ENCODE assay signal across 7 cellular contexts in genomic region chr4:183905081-183905592, GRCh38. TPM values are rescaled to one million over a fixed set of nuclear protein-coding genes. Genes with fewer than 3 reads are reported as not detected.
DNase-seq lines count a peak whose midpoint lies in the region; ATAC-seq, FAIRE-seq and TF ChIP-seq lines count a peak whose summit lies in the region.

A gene with protein sequence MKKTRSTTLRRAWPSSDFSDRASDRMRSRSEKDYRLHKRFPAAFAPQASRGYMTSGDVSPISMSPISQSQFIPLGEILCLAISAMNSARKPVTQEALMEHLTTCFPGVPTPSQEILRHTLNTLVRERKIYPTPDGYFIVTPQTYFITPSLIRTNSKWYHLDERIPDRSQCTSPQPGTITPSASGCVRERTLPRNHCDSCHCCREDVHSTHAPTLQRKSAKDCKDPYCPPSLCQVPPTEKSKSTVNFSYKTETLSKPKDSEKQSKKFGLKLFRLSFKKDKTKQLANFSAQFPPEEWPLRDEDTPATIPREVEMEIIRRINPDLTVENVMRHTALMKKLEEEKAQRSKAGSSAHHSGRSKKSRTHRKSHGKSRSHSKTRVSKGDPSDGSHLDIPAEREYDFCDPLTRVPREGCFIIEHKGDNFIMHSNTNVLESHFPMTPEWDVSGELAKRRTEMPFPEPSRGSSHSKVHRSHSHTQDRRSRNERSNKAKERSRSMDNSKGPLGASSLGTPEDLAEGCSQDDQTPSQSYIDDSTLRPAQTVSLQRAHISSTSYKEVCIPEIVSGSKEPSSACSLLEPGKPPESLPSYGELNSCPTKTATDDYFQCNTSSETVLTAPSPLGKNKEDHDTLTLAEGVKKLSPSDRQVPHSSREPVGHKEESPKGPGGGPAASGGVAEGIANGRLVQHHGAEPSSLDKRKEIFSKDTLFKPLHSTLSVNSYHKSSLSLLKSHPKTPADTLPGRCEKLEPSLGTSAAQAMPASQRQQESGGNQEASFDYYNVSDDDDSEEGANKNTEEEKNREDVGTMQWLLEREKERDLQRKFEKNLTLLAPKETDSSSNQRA (N-terminal part only) (plus strand): TSS chr4:183905307. CDS start chr4:183906791, 1,484 bp downstream.

- in situ Hi-C loops in astrocyte of the cerebellum (cut with HindIII; ENCODE audit: low sequenced_read_pairs): no loop called here

- peaks cover 3% of the 10 kb centered on the region for H3K36me3 Mint-ChIP-seq in progenitor cell of endocrine pancreas (ENCODE audit: insufficient read depth)

- peak within 1 kb of the TSS; percentile 80 for H3K4me3 Mint-ChIP-seq in progenitor cell of endocrine pancreas (ENCODE audit: low read depth)

- H3K4me1 Mint-ChIP-seq in progenitor cell of endocrine pancreas (ENCODE audit: low read depth): peaks cover 8% of the 10 kb centered on the region

- peaks cover 33% of the 10 kb centered on the region for H3K27me3 Mint-ChIP-seq in progenitor cell of endocrine pancreas

- TF ChIP-seq CTCF in astrocyte of the cerebellum (IDR thresholded peaks at IDR 0.05; ENCODE audit: low read depth, low read length, missing control alignments): no peak
- no peak for TF ChIP-seq CTCF in progenitor cell of endocrine pancreas (IDR thresholded peaks at IDR 0.05; ENCODE audit: unreplicated experiment)

- H3K4me3 ChIP-seq in astrocyte of the cerebellum (ENCODE audit: low read depth, low read length): peak within 1 kb of the TSS; percentile 49

- peak within 1 kb of the TSS; percentile 42 for H3K27ac Mint-ChIP-seq in progenitor cell of endocrine pancreas

- DNase-seq in H4 (ENCODE audit: low spot score): peak; percentile 58
- DNase-seq in NCI-H345 treated with DMSO at 0.1 percent for 48 hours (lab: John Stamatoyannopoulos, UW; ENCODE audit: unreplicated experiment): peak; percentile 36
- DNase-seq in astrocyte of the cerebellum (ENCODE audit: low read depth): no peak
- peak; percentile 64 for DNase-seq in iPS DF 19.7 (ENCODE audit: low read depth, low spot score)
- DNase-seq in progenitor cell of endocrine pancreas (ENCODE audit: low spot score, unreplicated experiment): peak; percentile 64
- no peak for DNase-seq in RCC 7860 (ENCODE audit: low spot score)

- ATAC-seq in HG02840 (IDR thresholded peaks at IDR 0.05; ENCODE audit: low FRiP score, unreplicated experiment): no peak

- FAIRE-seq in RCC 7860 (lab: Jason Lieb, UNC): no peak

- peaks cover 6% of the 10 kb centered on the region for H3K9me3 Mint-ChIP-seq in progenitor cell of endocrine pancreas (ENCODE audit: low read depth)

RNA-seq across cellular contexts. Expression of the gene that starts here (rescaled TPM):
- 2.4 and 5.8 TPM in 2 replicates for total RNA-seq in H4 (2014; rRNA removed; shearing (Covaris generic))
- 21.9 and 23.8 TPM in 2 replicates for total RNA-seq in progenitor cell of endocrine pancreas

Comparison
In these comparisons a context has a peak if more than half of its experiments do, and no peak if none do; other contexts are left out.
1. DNase-seq: peak in H4 (single experiment), NCI-H345 treated with DMSO at 0.1 percent for 48 hours (single experiment), iPS DF 19.7 (single experiment) and progenitor cell of endocrine pancreas (single experiment); none in astrocyte of the cerebellum (single experiment) and RCC 7860 (single experiment).